In genomic region chr15:71742964-71743363, GRCh38 we compare ENCODE assay signal across 32 cellular contexts.
"Had no signal": no experiment of that assay in that cellular context is flagged by ENCODE, and none has a peak within 500 bp of the region (broad histone marks: within the 10 kb centered on the region; RNA-seq: fewer than 3 reads in every experiment).

No MANE protein-coding gene starts in this region.

- H3K4me3 ChIP-seq: adrenal gland, breast epithelium, cardiac muscle cell, coronary artery, dorsolateral prefrontal cortex, gastrocnemius medialis had no signal

- ATAC-seq: activated CD4-positive, alpha-beta T cell treated with anti-CD3 and anti-CD28 coated beads for 36 hours; activated CD8-positive, alpha-beta memory T cell treated with anti-CD3 and anti-CD28 coated beads, Interleukin-2, amount 10 ng/mL, durations not matched to agents 7 days and 5 days; activated CD8-positive, alpha-beta T cell treated with anti-CD3 and anti-CD28 coated beads, Interleukin-2, amount 10 ng/mL, durations not matched to agents 7 days and 5 days; activated naive CD8-positive, alpha-beta T cell treated with anti-CD3 and anti-CD28 coated beads, Interleukin-2, amount 50 U/mL, for 24 hours; esophagus mucosa; foreskin keratinocyte; gastrocnemius medialis; T-helper 17 cell had no signal

- H3K4me1 ChIP-seq: breast epithelium had no signal

- DNase-seq: activated CD4-positive, alpha-beta memory T cell treated with anti-CD3 and anti-CD28 coated beads for 36 hours; activated CD4-positive, alpha-beta T cell treated with anti-CD3 and anti-CD28 coated beads for 36 hours; activated CD4-positive, alpha-beta T cell treated with anti-CD3 and anti-CD28 coated beads, Interleukin-2, amount 10 ng/mL, durations not matched to agents 24 days and 14 days; activated CD4-positive, CD25-positive, alpha-beta regulatory T cell; activated CD4-positive, CD25-positive, alpha-beta regulatory T cell treated with anti-CD3 and anti-CD28 coated beads, Interleukin-2, amount 50 U/mL, for 72 hours; activated CD8-positive, alpha-beta memory T cell treated with anti-CD3 and anti-CD28 coated beads, Interleukin-2, amount 10 ng/mL, durations not matched to agents 7 days and 5 days; activated CD8-positive, alpha-beta memory T cell treated with anti-CD3 and anti-CD28 coated beads, Interleukin-2, amount 50 U/mL, for 4 hours; activated CD8-positive, alpha-beta T cell treated with anti-CD3 and anti-CD28 coated beads, Interleukin-2, amount 10 ng/mL, durations not matched to agents 7 days and 5 days; activated effector memory CD4-positive, alpha-beta T cell treated with anti-CD3 and anti-CD28 coated beads, Interleukin-2, amount 50 U/mL, for 16 hours; activated naive CD4-positive, alpha-beta T cell treated with anti-CD3 and anti-CD28 coated beads for 36 hours; activated naive CD8-positive, alpha-beta T cell treated with anti-CD3 and anti-CD28 coated beads for 36 hours; activated naive CD8-positive, alpha-beta T cell treated with anti-CD3 and anti-CD28 coated beads, Interleukin-2, amount 50 U/mL, for 24 hours; activated T-cell treated with anti-CD3 and anti-CD28 coated beads, Interleukin-2, amount 50 U/mL, for 1 hour; activated T-cell treated with anti-CD3 and anti-CD28 coated beads, Interleukin-2, amount 50 U/mL, for 48 hours; adrenal gland; amygdala; aorta; central memory CD4-positive, alpha-beta T cell; cerebellar nuclear complex; dorsolateral prefrontal cortex; effector memory CD4-positive, alpha-beta T cell; endodermal cell; foreskin keratinocyte; gastrocnemius medialis; glutamatergic neuron; T-helper 1 cell; T-helper 17 cell; T1000 had no signal

- H3K27ac ChIP-seq: adrenal gland, breast epithelium, cardiac muscle cell, coronary artery, dorsolateral prefrontal cortex, foreskin keratinocyte, gastrocnemius medialis had no signal

- H3K36me3 ChIP-seq: adrenal gland, breast epithelium, cardiac muscle cell, gastrocnemius medialis had no signal

- H3K27me3 ChIP-seq: adrenal gland, breast epithelium, cardiac muscle cell, dorsolateral prefrontal cortex, foreskin keratinocyte, gastrocnemius medialis had no signal

- H3K9me3 ChIP-seq: adrenal gland, breast epithelium, gastrocnemius medialis had no signal
